Comparison of ENCODE assay signal across 23 cellular contexts in the genomic region with DNA sequence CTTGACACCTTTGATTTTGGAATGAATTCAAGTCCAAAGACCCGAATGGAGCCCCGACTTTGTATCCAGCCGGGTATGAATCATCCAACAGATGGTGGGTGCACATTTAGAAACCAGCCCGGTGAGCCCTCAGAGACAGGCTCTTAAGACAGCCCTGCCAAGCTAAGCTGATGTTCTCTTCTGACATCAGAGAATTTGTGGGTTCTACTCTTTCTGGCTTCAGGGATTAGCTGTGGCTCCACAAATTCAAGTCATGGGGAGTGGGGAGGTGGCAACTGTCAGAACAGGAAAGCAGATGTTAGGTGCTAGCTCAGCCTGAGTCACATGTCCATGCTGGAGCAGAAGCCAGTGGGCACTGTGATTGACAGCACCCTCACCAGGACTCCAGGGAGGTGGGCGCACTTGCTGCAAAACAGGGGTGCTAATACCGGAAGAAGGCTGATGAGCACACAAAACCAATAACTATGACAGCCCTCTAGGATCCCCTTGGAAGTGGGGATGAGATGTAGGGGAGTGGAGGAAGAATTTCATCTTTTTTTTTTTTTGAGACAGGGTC. TPM values are rescaled to one million over a fixed set of nuclear protein-coding genes. Genes with fewer than 3 reads are reported as not detected.
DNase-seq lines count a peak whose midpoint lies in the region; ATAC-seq, FAIRE-seq and TF ChIP-seq lines count a peak whose summit lies in the region.
"Had no signal": no experiment of that assay in that cellular context is flagged by ENCODE, and none has a peak within 500 bp of the region (broad histone marks: within the 10 kb centered on the region; RNA-seq: fewer than 3 reads in every experiment).

No MANE protein-coding gene starts in this region.

- no peak overlapping the region for H2AK5ac ChIP-seq in IMR-90 (ENCODE audit: low read depth, low read length)

- ATAC-seq in IMR-90 (ENCODE audit: low read depth) (no peak), HG02571 (IDR thresholded peaks at IDR 0.05; ENCODE audit: unreplicated experiment) (no peak)
- ATAC-seq in activated T-helper 17 cell treated with anti-CD3 and anti-CD28 coated beads, Interleukin-2, amount 50 U/mL, for 72 hours (replicated peaks): no peak

- BruUV-seq in IMR-90 (replicated peaks; lab: Mats Ljungman, UMichigan) (no TSS peak), Calu3 (replicated peaks; lab: Mats Ljungman, UMichigan) (no TSS peak)

- dilution Hi-C loops in IMR-90 (cut with HindIII; ENCODE audit: low sequenced_read_pairs, unreplicated experiment): no loop called here

- H3K56ac ChIP-seq in IMR-90 (ENCODE audit: extremely low read depth, insufficient read depth, low read length): no peak overlapping the region

- no peak overlapping the region for H3K14ac ChIP-seq in IMR-90 (replicated peaks; ENCODE audit: low read depth, low read length)

- no peaks in the 10 kb centered on the region for H3K9me3 ChIP-seq in IMR-90 (ENCODE audit: control insufficient read depth, insufficient read depth, low read length)
- H3K9me3 ChIP-seq: Caco-2 had no signal

- H2BK120ac ChIP-seq in IMR-90 (ENCODE audit: low read depth, low read length): no peak overlapping the region

- intact Hi-C loops in IMR-90 (cut with micrococcal nuclease) (no loop called here), posterior vena cava (cut with DNase I) (no loop called here), Calu3 (cut with micrococcal nuclease; ENCODE audit: unreplicated experiment) (no loop called here)

- peaks cover 58% of the 10 kb centered on the region for H3K4me1 Mint-ChIP-seq in nephron progenitor cell
- H3K4me1 Mint-ChIP-seq in activated T-helper 17 cell treated with anti-CD3 and anti-CD28 coated beads, Interleukin-2, amount 50 U/mL, for 72 hours: peaks cover 10% of the 10 kb centered on the region
- H3K4me1 Mint-ChIP-seq in Calu3 (ENCODE audit: low read depth, unreplicated experiment): no peaks in the 10 kb centered on the region
- H3K4me1 Mint-ChIP-seq: CD4-positive, alpha-beta memory T cell had no signal

- H3K4me3 Mint-ChIP-seq in nephron progenitor cell (no peak overlapping the region), Calu3 (ENCODE audit: low read depth, unreplicated experiment) (no peak overlapping the region)
- H3K4me3 Mint-ChIP-seq in activated T-helper 17 cell treated with anti-CD3 and anti-CD28 coated beads, Interleukin-2, amount 50 U/mL, for 72 hours: no peak overlapping the region
- H3K4me3 Mint-ChIP-seq: CD4-positive, alpha-beta memory T cell had no signal

- no peaks in the 10 kb centered on the region for H4K20me1 ChIP-seq in IMR-90 (ENCODE audit: insufficient read depth, low read length)

- TF ChIP-seq POLR2A in IMR-90 (IDR thresholded peaks at IDR 0.05; ENCODE audit: low read depth, low read length): no peak

- H3K27me3 Mint-ChIP-seq in nephron progenitor cell (ENCODE audit: low read depth, poor library complexity): peaks cover 2% of the 10 kb centered on the region
- peaks cover 18% of the 10 kb centered on the region for H3K27me3 Mint-ChIP-seq in activated T-helper 17 cell treated with anti-CD3 and anti-CD28 coated beads, Interleukin-2, amount 50 U/mL, for 72 hours
- peaks cover 54% of the 10 kb centered on the region for H3K27me3 Mint-ChIP-seq in Calu3 (ENCODE audit: unreplicated experiment)

- WGBS in IMR-90 (ENCODE audit: extremely low coverage in 2 of 2, insufficient read length in 1 of 2), 2 experiments: 74% methylated on average over 4 of the region's 6 CpGs; no CpG with 5 or more reads in 1 of the 2 experiments

- H3K27me3 ChIP-seq in IMR-90 (ENCODE audit: control insufficient read depth, insufficient read depth, low read length): peaks cover 32% of the 10 kb centered on the region
- H3K27me3 ChIP-seq in bronchial epithelial cell (ENCODE audit: control insufficient read depth, insufficient read depth, low read length): no peaks in the 10 kb centered on the region

- no peak overlapping the region for H2AK9ac ChIP-seq in IMR-90 (replicated peaks; ENCODE audit: low read depth, low read length, poor library complexity)

- H3K36me3 Mint-ChIP-seq in nephron progenitor cell (ENCODE audit: low read depth): peaks cover 3% of the 10 kb centered on the region
- no peaks in the 10 kb centered on the region for H3K36me3 Mint-ChIP-seq in activated T-helper 17 cell treated with anti-CD3 and anti-CD28 coated beads, Interleukin-2, amount 50 U/mL, for 72 hours (ENCODE audit: low read depth)
- no peaks in the 10 kb centered on the region for H3K36me3 Mint-ChIP-seq in Calu3 (ENCODE audit: insufficient read depth, unreplicated experiment)
- H3K36me3 Mint-ChIP-seq: CD4-positive, alpha-beta memory T cell had no signal

- H3K27ac Mint-ChIP-seq in nephron progenitor cell: no peak overlapping the region
- no peak overlapping the region for H3K27ac Mint-ChIP-seq in activated T-helper 17 cell treated with anti-CD3 and anti-CD28 coated beads, Interleukin-2, amount 50 U/mL, for 72 hours
- H3K27ac Mint-ChIP-seq in Calu3 (ENCODE audit: unreplicated experiment): no peak overlapping the region
- H3K27ac Mint-ChIP-seq: CD4-positive, alpha-beta memory T cell had no signal

- no peak overlapping the region for H2BK20ac ChIP-seq in IMR-90 (ENCODE audit: low read depth, low read length)

- no peak overlapping the region for H3K4ac ChIP-seq in IMR-90 (ENCODE audit: low read depth, low read length)

- in situ Hi-C loops in IMR-90 (cut with MboI; ENCODE audit: low sequenced_read_pairs): loop anchor here (25.0 kb wide), 1 partner anchor 427 kb away; no protein-coding TSS in a partner anchor

- no peak overlapping the region for H3K9ac ChIP-seq in IMR-90 (ENCODE audit: low read depth, low read length)

- FAIRE-seq in bronchial epithelial cell (lab: Jason Lieb, UNC): no peak
- FAIRE-seq: G401.6, GM19239 had no signal

- no peak overlapping the region for H3K18ac ChIP-seq in IMR-90 (ENCODE audit: low read depth, low read length)

- POLR2A ChIA-PET in IMR-90 (lab: Charles Lee; ENCODE audit: unreplicated experiment): no interaction called here

- no peak overlapping the region for H3K23ac ChIP-seq in IMR-90 (ENCODE audit: low read depth, low read length)

- H4K5ac ChIP-seq in IMR-90 (ENCODE audit: low read depth, low read length): no peak overlapping the region

- no peak overlapping the region for H4K91ac ChIP-seq in IMR-90 (ENCODE audit: insufficient read depth, low read depth, low read length)

- no peak for DNase-seq in IMR-90
- peak; percentile 54 for DNase-seq in NCI-H2171 treated with DMSO at 0.1 percent for 48 hours (lab: John Stamatoyannopoulos, UW)
- DNase-seq in bronchial epithelial cell (ENCODE audit: low read depth): peak; percentile 28
- peak; percentile 67 for DNase-seq in posterior vena cava (ENCODE audit: low spot score)
- no peak for DNase-seq in nephron progenitor cell
- no peak for DNase-seq in Calu3
- DNase-seq: Caco-2; CD4-positive, alpha-beta memory T cell; GOT3; KBM-7; NCI-H1105; NCI-H146; NCI-H2029; NCI-H524 treated with DMSO at 0.1 percent for 48 hours; NCI-H82; SHP77 had no signal

- no peak overlapping the region for H4K8ac ChIP-seq in IMR-90 (ENCODE audit: low read depth in 2 of 2, low read length in 2 of 2)

- TF ChIP-seq CTCF in IMR-90 (conservative IDR thresholded peaks at IDR 0.05; ENCODE audit: low read depth, low read length) (no peak), bronchial epithelial cell (IDR thresholded peaks at IDR 0.05; ENCODE audit: insufficient read depth, low read length, severe bottlenecking) (no peak), nephron progenitor cell (IDR thresholded peaks at IDR 0.05) (no peak), Calu3 (IDR thresholded peaks at IDR 0.05; ENCODE audit: unreplicated experiment) (no peak)

- H3K4me2 ChIP-seq in IMR-90 (ENCODE audit: low read depth, low read length): no peak overlapping the region

- no peaks in the 10 kb centered on the region for H3K79me1 ChIP-seq in IMR-90 (ENCODE audit: low read depth in 1 of 2, low read length in 2 of 2)

- H3K36me3 ChIP-seq in IMR-90 (ENCODE audit: control insufficient read depth, insufficient read depth, low read length) (no peaks in the 10 kb centered on the region), bronchial epithelial cell (ENCODE audit: control insufficient read depth, insufficient read depth, low read length) (no peaks in the 10 kb centered on the region)

- peak overlapping the region; percentile 37 for H2AFZ ChIP-seq in IMR-90 (replicated peaks; ENCODE audit: low read length, poor library complexity)

- CTCF ChIA-PET in IMR-90 (lab: Yijun Ruan, JAX) (no interaction called here), Calu3 (lab: Charles Lee) (interaction anchor here (0.6 kb wide), 1 partner anchor 375 kb away, joined by 4 read pairs; no protein-coding TSS in a partner anchor)

- peaks cover 10% of the 10 kb centered on the region for H3K4me1 ChIP-seq in IMR-90 (ENCODE audit: control insufficient read depth, insufficient read depth, low read length)

- no peak overlapping the region for H3K4me3 ChIP-seq in IMR-90 (ENCODE audit: insufficient read depth, low read depth, low read length)
- no peak overlapping the region for H3K4me3 ChIP-seq in bronchial epithelial cell (ENCODE audit: low read depth, low read length)
- H3K4me3 ChIP-seq: SK-N-MC had no signal

- TF ChIP-seq RAD21 in IMR-90 (IDR thresholded peaks at IDR 0.05; ENCODE audit: low read length): no peak

- H3K9me3 Mint-ChIP-seq in nephron progenitor cell (peaks cover 12% of the 10 kb centered on the region), Calu3 (ENCODE audit: low read depth, unreplicated experiment) (no peaks in the 10 kb centered on the region)
- H3K9me3 Mint-ChIP-seq in activated T-helper 17 cell treated with anti-CD3 and anti-CD28 coated beads, Interleukin-2, amount 50 U/mL, for 72 hours: no peaks in the 10 kb centered on the region

- 0 out of 2 replicates have a peak, but pooled peaks cover 3% of the 10 kb centered on the region for H3K9me1 ChIP-seq in IMR-90 (ENCODE audit: insufficient read depth, low read length)

- no peak overlapping the region for H2BK15ac ChIP-seq in IMR-90 (ENCODE audit: low read depth, low read length)

- no peak overlapping the region for H3K27ac ChIP-seq in IMR-90 (ENCODE audit: insufficient read depth, low read length)
- H3K27ac ChIP-seq: SK-N-MC had no signal

- H2BK5ac ChIP-seq in IMR-90 (ENCODE audit: low read depth, low read length, poor library complexity, severe bottlenecking): no peak overlapping the region

RNA-seq across cellular contexts. Expression of a gene that starts 31.4 kb away (rescaled TPM):
- total RNA-seq in IMR-90 (2012; rRNA removed): 31.9 and 35.0 TPM in 2 replicates
- polyA plus RNA-seq in IMR-90 (2012; rRNA removed): 27.7 and 35.7 TPM in 2 replicates
- 20.7 and 31.6 TPM in 2 replicates for polyA plus RNA-seq in IMR-90 (2012; cell fraction: cytosol; rRNA removed)
- polyA plus RNA-seq in IMR-90 (2012; cell fraction: nucleus; rRNA removed; ENCODE audit: low replicate concordance): 39.1 and 85.9 TPM in 2 replicates
- total RNA-seq in bronchial epithelial cell: 19.5 and 26.6 TPM in 2 replicates
- 10 to 100 TPM; 18.1 to 21.9 TPM for total RNA-seq in posterior vena cava
- total RNA-seq in activated T-helper 17 cell treated with anti-CD3 and anti-CD28 coated beads, Interleukin-2, amount 50 U/mL, for 72 hours: 10 to 100 TPM; 38.5 to 95.1 TPM
- total RNA-seq in Calu3 (2022): 44.3 and 49.3 TPM in 2 replicates

RNA-seq across cellular contexts. Expression of a gene that starts 40.3 kb away (rescaled TPM):
- 0.18 and 0.28 TPM in 2 replicates for total RNA-seq in IMR-90 (2012; rRNA removed)
- 0.86 and 1.7 TPM in 2 replicates for polyA plus RNA-seq in IMR-90 (2012; rRNA removed)
- polyA plus RNA-seq in IMR-90 (2012; cell fraction: cytosol; rRNA removed): 0.90 and 1.4 TPM in 2 replicates
- 1.0 and 1.1 TPM in 2 replicates for polyA plus RNA-seq in IMR-90 (2012; cell fraction: nucleus; rRNA removed; ENCODE audit: low replicate concordance)
- total RNA-seq in bronchial epithelial cell: 0.26 and 0.64 TPM in 2 replicates
- under 1 TPM; 0.33 to 0.60 TPM for total RNA-seq in posterior vena cava
- under 1 TPM in 1 of 2 donors, not detected in 1; 0.16 TPM for total RNA-seq in activated T-helper 17 cell treated with anti-CD3 and anti-CD28 coated beads, Interleukin-2, amount 50 U/mL, for 72 hours
- 4.8 and 8.9 TPM in 2 replicates for total RNA-seq in Calu3 (2022)
- total RNA-seq: CD4-positive, alpha-beta memory T cell; OCI-LY7; RPMI7951 had no signal
- polyA plus RNA-seq: CD4-positive, alpha-beta memory T cell had no signal

RNA-seq across cellular contexts. Expression of a gene that starts 58.5 kb away (rescaled TPM):
- total RNA-seq in IMR-90 (2012; rRNA removed) (152 and 202 TPM in 2 replicates), bronchial epithelial cell (92.6 and 117 TPM in 2 replicates), posterior vena cava (10 to 100 TPM; 38.2 to 40.1 TPM), Calu3 (2022) (79.0 and 84.0 TPM in 2 replicates)
- polyA plus RNA-seq in IMR-90 (2012; rRNA removed): 156 and 176 TPM in 2 replicates
- 138 and 201 TPM in 2 replicates for polyA plus RNA-seq in IMR-90 (2012; cell fraction: cytosol; rRNA removed)
- 60.7 and 89.8 TPM in 2 replicates for polyA plus RNA-seq in IMR-90 (2012; cell fraction: nucleus; rRNA removed; ENCODE audit: low replicate concordance)
- total RNA-seq in activated T-helper 17 cell treated with anti-CD3 and anti-CD28 coated beads, Interleukin-2, amount 50 U/mL, for 72 hours: 100 to 1,000 TPM in 1 of 2 donors, 10 to 100 TPM in 1; 63.3 to 109 TPM

RNA-seq across cellular contexts. Expression of a gene that starts 58.5 kb away (rescaled TPM):
- 8.9 and 9.1 TPM in 2 replicates for total RNA-seq in IMR-90 (2012; rRNA removed)
- polyA plus RNA-seq in IMR-90 (2012; rRNA removed): 9.4 and 10.1 TPM in 2 replicates
- 1.4 and 4.8 TPM in 2 replicates for polyA plus RNA-seq in IMR-90 (2012; cell fraction: cytosol; rRNA removed)
- 20.8 and 44.5 TPM in 2 replicates for polyA plus RNA-seq in IMR-90 (2012; cell fraction: nucleus; rRNA removed; ENCODE audit: low replicate concordance)
- total RNA-seq in bronchial epithelial cell: 0.13 and 0.53 TPM in 2 replicates
- total RNA-seq in posterior vena cava: 1 to 10 TPM in 1 of 2 donors, under 1 TPM in 1; 0.62 to 1.4 TPM
- 10 to 100 TPM; 20.8 to 48.7 TPM for total RNA-seq in activated T-helper 17 cell treated with anti-CD3 and anti-CD28 coated beads, Interleukin-2, amount 50 U/mL, for 72 hours
- 32.6 and 33.5 TPM in 2 replicates for total RNA-seq in Calu3 (2022)

Comparison
In these comparisons a context has a peak if more than half of its experiments do, and no peak if none do; other contexts are left out.
1. DNase-seq: peak in NCI-H2171 treated with DMSO at 0.1 percent for 48 hours (single experiment), bronchial epithelial cell (single experiment) and posterior vena cava (single experiment); none in IMR-90 (single experiment), nephron progenitor cell (single experiment) and Calu3 (single experiment).